In genomic region chr19:33311326-33311682, GRCh38 we compare ENCODE assay signal across 12 cellular contexts. TPM values are rescaled to one million over a fixed set of nuclear protein-coding genes. Genes with fewer than 3 reads are reported as not detected.
DNase-seq lines count a peak whose midpoint lies in the region; ATAC-seq and TF ChIP-seq lines count a peak whose summit lies in the region.
"Had no signal": no experiment of that assay in that cellular context is flagged by ENCODE, and none has a peak within 500 bp of the region (broad histone marks: within the 10 kb centered on the region; RNA-seq: fewer than 3 reads in every experiment).

No MANE protein-coding gene starts in this region.

- CTCF ChIA-PET in GM10248 (lab: Yijun Ruan, JAX), result interaction anchor here (1.4 kb wide), 1 partner anchor 22 kb away, joined by 3 read pairs; no protein-coding TSS in a partner anchor

- no peak overlapping the region for H2AFZ ChIP-seq in Karpas-422 (ENCODE audit: low read length)

- intact Hi-C loops in colonic mucosa (cut with DNase I), result no loop called here
- intact Hi-C loops in prostate gland (cut with DNase I), result no loop called here

- H3K9ac ChIP-seq in Karpas-422 (ENCODE audit: low read length) (no peak overlapping the region), colonic mucosa (ENCODE audit: low read depth in 2 of 2, low read length in 2 of 2) (peak overlapping the region in 1 of 2 donors; percentile 29)

- H3K36me3 ChIP-seq in Karpas-422 (ENCODE audit: insufficient read depth, low read length) (no peaks in the 10 kb centered on the region), colonic mucosa (no peaks in the 10 kb centered on the region), prostate gland (no peaks in the 10 kb centered on the region)
- H3K36me3 ChIP-seq: spleen had no signal

- H3K9me3 ChIP-seq in Karpas-422 (ENCODE audit: low read length) (no peaks in the 10 kb centered on the region), colonic mucosa (no peaks in the 10 kb centered on the region), prostate gland (no peaks in the 10 kb centered on the region)

- TF ChIP-seq CTCF in GM10248 (IDR thresholded peaks at IDR 0.05; ENCODE audit: control extremely low read depth, extremely low read depth, low read depth, missing control alignments) (peak; percentile 21), colonic mucosa (IDR thresholded peaks at IDR 0.05) (peak; percentile 56), prostate gland (IDR thresholded peaks at IDR 0.05) (peak in 1 of 4 experiments; percentile 27)

- 82% methylated on average over 4 of the region's 4 CpGs for WGBS in prostate gland

- H3K4me2 ChIP-seq in Karpas-422 (ENCODE audit: low read depth, low read length, poor library complexity, severe bottlenecking), result no peak overlapping the region

- TF ChIP-seq POLR2A in prostate gland (IDR thresholded peaks at IDR 0.05), result no peak

- DNase-seq in GM10248 (ENCODE audit: extremely low spot score) (peak; percentile 16), Karpas-422 (peak; percentile 73), colonic mucosa (peak; percentile 70), prostate gland (ENCODE audit: low spot score) (no peak), T-helper 9 cell (no peak), glomerular visceral epithelial cell (ENCODE audit: extremely low spot score) (no peak)
- DNase-seq: effector memory CD8-positive, alpha-beta T cell; naive B cell; spleen had no signal

- no peak overlapping the region for H3K27ac ChIP-seq in Karpas-422 (ENCODE audit: low read length)
- H3K27ac ChIP-seq in colonic mucosa, result peak overlapping the region; percentile 87
- peak overlapping the region; percentile 86 to 89 for H3K27ac ChIP-seq in prostate gland
- H3K27ac ChIP-seq: spleen had no signal

- POLR2A ChIA-PET in GM10248 (lab: Yijun Ruan, JAX), result no interaction called here

- H3K79me2 ChIP-seq in Karpas-422 (ENCODE audit: low read length), result no peaks in the 10 kb centered on the region

- no peaks in the 10 kb centered on the region for H3K4me1 ChIP-seq in Karpas-422 (ENCODE audit: low read length)
- no peaks in the 10 kb centered on the region for H3K4me1 ChIP-seq in colonic mucosa
- peaks cover 11% of the 10 kb centered on the region for H3K4me1 ChIP-seq in prostate gland (replicated peaks)
- H3K4me1 ChIP-seq: spleen had no signal

- ATAC-seq in HG02610 (IDR thresholded peaks at IDR 0.05; ENCODE audit: unreplicated experiment), result no peak
- ATAC-seq: activated CD4-positive, CD25-positive, alpha-beta regulatory T cell treated with anti-CD3 and anti-CD28 coated beads, Interleukin-2, amount 50 U/mL, for 24 hours; effector memory CD8-positive, alpha-beta T cell had no signal

- H3K27me3 ChIP-seq in Karpas-422 (ENCODE audit: low read length) (no peaks in the 10 kb centered on the region), colonic mucosa (no peaks in the 10 kb centered on the region), prostate gland (replicated peaks; ENCODE audit: insufficient read depth) (no peaks in the 10 kb centered on the region)

- H4K20me1 ChIP-seq in Karpas-422 (ENCODE audit: insufficient read depth, low read depth, low read length), result no peaks in the 10 kb centered on the region

- no peaks in the 10 kb centered on the region for H3K9me2 ChIP-seq in Karpas-422 (replicated peaks; ENCODE audit: insufficient read depth, low read length)

- no peak overlapping the region for H3K4me3 ChIP-seq in Karpas-422 (ENCODE audit: low read length)
- no peak overlapping the region for H3K4me3 ChIP-seq in colonic mucosa
- H3K4me3 ChIP-seq in prostate gland, result no peak overlapping the region
- H3K4me3 ChIP-seq: spleen had no signal

RNA-seq across cellular contexts. Expression of gene CEBPA, which starts 9.0 kb away (rescaled TPM):
- not detected in 2 replicates for total RNA-seq in Karpas-422 (2014; rRNA removed; shearing (Covaris generic); ENCODE audit: low replicate concordance)
- total RNA-seq in colonic mucosa (10 to 100 TPM; 67.1 to 76.4 TPM), prostate gland (10 to 100 TPM; 25.2 to 58.7 TPM)
- total RNA-seq: RPMI7951 had no signal

Comparison
In these comparisons a context has a peak if more than half of its experiments do, and no peak if none do; other contexts are left out.
1. DNase-seq: peak in GM10248 (single experiment), Karpas-422 (single experiment) and colonic mucosa (single experiment); none in prostate gland (single experiment), T-helper 9 cell (single experiment) and glomerular visceral epithelial cell (single experiment).
2. RNA of gene CEBPA, which starts 9.0 kb away (total RNA-seq): 67.1 to 76.4 TPM in colonic mucosa and 25.2 to 58.7 TPM in prostate gland; not detected in Karpas-422; every median in the first group is over 10 times any median in the second.